13 cellular contexts compared by ENCODE assay signal in the genomic region with DNA sequence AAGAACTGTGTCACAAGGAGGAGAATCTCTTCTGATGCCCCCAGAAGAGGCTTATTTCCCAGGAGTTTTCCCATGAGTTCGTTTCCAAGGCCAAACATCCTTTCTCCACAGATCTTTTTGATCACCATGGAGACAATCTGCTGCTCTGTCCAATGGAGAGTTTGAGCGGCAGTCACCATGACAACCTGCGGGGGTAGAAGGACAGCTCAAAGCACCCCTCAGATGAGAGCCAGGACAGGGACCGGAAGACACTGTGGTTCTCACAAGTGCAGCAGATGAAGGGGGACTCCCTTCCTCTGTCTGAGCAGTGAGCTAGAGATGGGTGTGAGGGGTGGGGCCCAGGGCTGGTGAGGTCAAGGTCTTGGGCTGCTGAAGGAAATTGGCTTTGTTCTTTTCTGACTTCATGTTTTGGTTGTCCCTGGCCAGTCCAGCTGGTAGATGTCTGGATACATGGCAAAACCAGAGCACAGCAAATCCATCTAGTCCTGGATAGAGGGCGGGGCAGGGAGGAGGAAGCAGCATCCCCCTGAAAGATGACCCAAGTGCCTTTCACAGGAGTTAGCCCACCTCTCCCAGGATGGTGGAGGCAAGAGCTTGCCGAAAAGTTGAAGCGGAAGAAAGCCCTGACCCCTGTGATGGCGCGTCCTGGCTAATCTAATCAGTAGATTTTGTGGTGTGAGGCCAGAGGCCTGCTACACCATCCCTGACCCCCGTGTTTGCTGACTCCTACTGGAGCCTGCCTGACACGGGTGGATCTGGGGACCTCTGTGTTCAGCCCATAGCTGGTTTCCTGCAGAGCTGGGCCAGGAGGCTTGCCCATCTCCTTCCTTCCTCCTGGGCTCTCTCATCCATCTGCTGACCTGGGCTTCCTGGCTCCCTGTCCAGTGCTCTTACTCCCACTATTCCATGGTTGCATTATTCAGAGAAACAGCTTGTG. TPM values are rescaled to one million over a fixed set of nuclear protein-coding genes. Genes with fewer than 3 reads are reported as not detected.
A peak's percentile ranks its signal among the peaks of the same experiment; 100 is the strongest.
DNase-seq lines count a peak whose midpoint lies in the region; ATAC-seq and TF ChIP-seq lines count a peak whose summit lies in the region.
"Had no signal": no experiment of that assay in that cellular context is flagged by ENCODE, and none has a peak within 500 bp of the region (broad histone marks: within the 10 kb centered on the region; RNA-seq: fewer than 3 reads in every experiment).

No MANE protein-coding gene starts in this region.

- H3K27me3 ChIP-seq in CD8-positive, alpha-beta T cell (ENCODE audit: insufficient read depth, low read length) = no peaks in the 10 kb centered on the region
- H3K27me3 ChIP-seq in naive thymus-derived CD4-positive, alpha-beta T cell (ENCODE audit: control insufficient read depth in 2 of 2, insufficient read depth in 2 of 2, low read length in 2 of 2) = peaks cover 0 to 3% of the 10 kb centered on the region in 2 donors
- no peaks in the 10 kb centered on the region for H3K27me3 ChIP-seq in PC-9 (ENCODE audit: insufficient read depth, low read depth)

- peaks cover 6% of the 10 kb centered on the region for H3K4me1 ChIP-seq in CD8-positive, alpha-beta T cell (ENCODE audit: insufficient read depth, low read length)
- peaks cover 0 to 12% of the 10 kb centered on the region in 2 donors for H3K4me1 ChIP-seq in naive thymus-derived CD4-positive, alpha-beta T cell (ENCODE audit: control insufficient read depth in 2 of 2, insufficient read depth in 2 of 2, low read length in 2 of 2)
- peaks cover 12% of the 10 kb centered on the region for H3K4me1 ChIP-seq in PC-9 (replicated peaks; ENCODE audit: insufficient read depth)

- H3K9me2 ChIP-seq in PC-9 (ENCODE audit: insufficient read depth) = no peaks in the 10 kb centered on the region

- no peaks in the 10 kb centered on the region for H3K79me2 ChIP-seq in PC-9 (ENCODE audit: low read depth)

- H3K4me3 Mint-ChIP-seq in CD8-positive, alpha-beta T cell = no peak overlapping the region
- H3K4me3 Mint-ChIP-seq in T-cell = no peak overlapping the region
- H3K4me3 Mint-ChIP-seq in naive thymus-derived CD4-positive, alpha-beta T cell = no peak overlapping the region
- H3K4me3 Mint-ChIP-seq: CD4-positive, alpha-beta T cell; T-helper 1 cell treated with Interleukin-12 subunit alpha and Interleukin-12 subunit beta and Interleukin-4 antibody, amounts not matched to agents 30 μg/mL and 1 μg/mL, for 36 hours had no signal

- H2AFZ ChIP-seq in PC-9 = no peak overlapping the region

- peak; percentile 54 for ATAC-seq in CD8-positive, alpha-beta T cell
- ATAC-seq in GM18907 (IDR thresholded peaks at IDR 0.05; ENCODE audit: unreplicated experiment) (peak; percentile 68), T-cell (replicated peaks in 1 of 4) (peak; percentile 43 to 57 (median 46)), GM21423 (IDR thresholded peaks at IDR 0.05; ENCODE audit: unreplicated experiment) (no peak), GM21367 (IDR thresholded peaks at IDR 0.05; ENCODE audit: unreplicated experiment) (no peak)
- ATAC-seq in naive thymus-derived CD4-positive, alpha-beta T cell = peak; percentile 87
- ATAC-seq: left cardiac atrium had no signal

- H3K36me3 ChIP-seq in CD8-positive, alpha-beta T cell (ENCODE audit: insufficient read depth, low read length) = no peaks in the 10 kb centered on the region
- no peaks in the 10 kb centered on the region for H3K36me3 ChIP-seq in naive thymus-derived CD4-positive, alpha-beta T cell (ENCODE audit: control insufficient read depth in 2 of 3, insufficient read depth in 3 of 3, low read length in 3 of 3)
- no peaks in the 10 kb centered on the region; the same call in 1 of the 2 replicates for H3K36me3 ChIP-seq in PC-9 (ENCODE audit: low read depth)

- H3F3A ChIP-seq in PC-9 (ENCODE audit: insufficient read depth, low read depth) = peaks cover under 1% of the 10 kb centered on the region; the same call in 1 of the 2 replicates

- POLR2A ChIA-PET in CD8-positive, alpha-beta T cell (lab: Charles Lee) = no interaction called here
- POLR2A ChIA-PET in T-cell (lab: Charles Lee) (interaction anchor here in 1 of 2 donors (0.6 kb wide), 1 partner anchor 287 kb away, joined by 3 read pairs; no protein-coding TSS in a partner anchor), PC-9 (lab: Charles Lee; ENCODE audit: unreplicated experiment) (no interaction called here)
- POLR2A ChIA-PET in naive thymus-derived CD4-positive, alpha-beta T cell (lab: Charles Lee) = no interaction called here

- H3K9me3 ChIP-seq in CD8-positive, alpha-beta T cell (ENCODE audit: low read length) = no peaks in the 10 kb centered on the region
- H3K9me3 ChIP-seq in naive thymus-derived CD4-positive, alpha-beta T cell (ENCODE audit: control insufficient read depth in 2 of 3, low read length in 3 of 3) = no peaks in the 10 kb centered on the region
- no peaks in the 10 kb centered on the region for H3K9me3 ChIP-seq in PC-9 (ENCODE audit: insufficient read depth, low read depth)

- CTCF ChIA-PET in CD8-positive, alpha-beta T cell (lab: Charles Lee) = interaction anchor here (1.3 kb wide), 1 partner anchor 28 kb away, joined by 7 read pairs; no protein-coding TSS in a partner anchor
- CTCF ChIA-PET in T-cell (lab: Charles Lee) = interaction anchor here in 1 of 2 donors (0.8 kb wide), 1 partner anchor 28 kb away, joined by 4 read pairs; no protein-coding TSS in a partner anchor
- CTCF ChIA-PET in naive thymus-derived CD4-positive, alpha-beta T cell (lab: Charles Lee) = no interaction called here
- CTCF ChIA-PET in PC-9 (lab: Charles Lee) = interaction anchor here (0.5 kb wide), 1 partner anchor 499 kb away, joined by 5 read pairs; no protein-coding TSS in a partner anchor

- intact Hi-C loops in CD8-positive, alpha-beta T cell (cut with DNase I, micrococcal nuclease) = no loop called here
- intact Hi-C loops in naive thymus-derived CD4-positive, alpha-beta T cell (cut with micrococcal nuclease) = loop anchor here in 1 of 2 donors (10.0 kb wide), 1 partner anchor 254 kb away; no protein-coding TSS in a partner anchor
- intact Hi-C loops in PC-9 (cut with micrococcal nuclease; ENCODE audit: unreplicated experiment) = no loop called here

- BruUV-seq in PC-9 (replicated peaks; lab: Mats Ljungman, UMichigan) = no TSS peak

- H3K36me3 Mint-ChIP-seq in CD8-positive, alpha-beta T cell = no peaks in the 10 kb centered on the region
- no peaks in the 10 kb centered on the region for H3K36me3 Mint-ChIP-seq in T-cell
- no peaks in the 10 kb centered on the region for H3K36me3 Mint-ChIP-seq in naive thymus-derived CD4-positive, alpha-beta T cell

- no peak overlapping the region for H3K27ac Mint-ChIP-seq in CD8-positive, alpha-beta T cell
- peak overlapping the region in 1 of 2 donors; percentile 41 for H3K27ac Mint-ChIP-seq in T-cell
- no peak overlapping the region for H3K27ac Mint-ChIP-seq in naive thymus-derived CD4-positive, alpha-beta T cell
- H3K27ac Mint-ChIP-seq: CD4-positive, alpha-beta T cell; T-helper 1 cell treated with Interleukin-12 subunit alpha and Interleukin-12 subunit beta and Interleukin-4 antibody, amounts not matched to agents 30 μg/mL and 1 μg/mL, for 36 hours had no signal

- no peaks in the 10 kb centered on the region for H3K27me3 Mint-ChIP-seq in CD8-positive, alpha-beta T cell (ENCODE audit: low read depth)
- peaks cover 7 to 11% of the 10 kb centered on the region in 2 donors for H3K27me3 Mint-ChIP-seq in T-cell
- H3K27me3 Mint-ChIP-seq in naive thymus-derived CD4-positive, alpha-beta T cell = peaks cover 0 to 11% (median 4%) of the 10 kb centered on the region in 5 donors

- DNase-seq in CD8-positive, alpha-beta T cell = peak in 4 of 7 experiments; percentile 9 to 39 (median 26)
- DNase-seq in T-cell (peak in 23 of 34 experiments; percentile 3 to 58 (median 26)), PC-9 (no peak), A172 (ENCODE audit: low spot score) (no peak)
- no peak for DNase-seq in naive thymus-derived CD4-positive, alpha-beta T cell
- DNase-seq: CD4-positive, alpha-beta T cell; foreskin melanocyte; left cardiac atrium had no signal

- no peaks in the 10 kb centered on the region for H4K20me1 ChIP-seq in PC-9 (ENCODE audit: insufficient read depth)

- H3K27ac ChIP-seq in CD8-positive, alpha-beta T cell (ENCODE audit: low read depth, low read length) = no peak overlapping the region
- no peak overlapping the region for H3K27ac ChIP-seq in naive thymus-derived CD4-positive, alpha-beta T cell (ENCODE audit: low read depth, low read length)
- H3K27ac ChIP-seq in PC-9 = no peak overlapping the region

- H3K4me1 Mint-ChIP-seq in CD8-positive, alpha-beta T cell (ENCODE audit: low read depth) = peaks cover 7% of the 10 kb centered on the region
- H3K4me1 Mint-ChIP-seq in T-cell = peaks cover 0 to 24% (median 2%) of the 10 kb centered on the region in 3 donors
- H3K4me1 Mint-ChIP-seq in naive thymus-derived CD4-positive, alpha-beta T cell = peaks cover 0 to 4% (median 0%) of the 10 kb centered on the region in 7 donors

- no peak overlapping the region for H3K4me3 ChIP-seq in CD8-positive, alpha-beta T cell (ENCODE audit: low read depth, low read length)
- no peak overlapping the region for H3K4me3 ChIP-seq in naive thymus-derived CD4-positive, alpha-beta T cell (ENCODE audit: low read length)
- no peak overlapping the region for H3K4me3 ChIP-seq in PC-9

- TF ChIP-seq CTCF in CD8-positive, alpha-beta T cell (IDR thresholded peaks at IDR 0.05) = no peak
- no peak for TF ChIP-seq CTCF in PC-9 (conservative IDR thresholded peaks at IDR 0.05)

- no peaks in the 10 kb centered on the region for H3K9me3 Mint-ChIP-seq in CD8-positive, alpha-beta T cell
- no peaks in the 10 kb centered on the region for H3K9me3 Mint-ChIP-seq in T-cell
- no peaks in the 10 kb centered on the region for H3K9me3 Mint-ChIP-seq in naive thymus-derived CD4-positive, alpha-beta T cell
- H3K9me3 Mint-ChIP-seq: CD4-positive, alpha-beta T cell; T-helper 1 cell treated with Interleukin-12 subunit alpha and Interleukin-12 subunit beta and Interleukin-4 antibody, amounts not matched to agents 30 μg/mL and 1 μg/mL, for 36 hours had no signal

- no peak overlapping the region for H3K4me2 ChIP-seq in PC-9

RNA-seq across cellular contexts. Expression of a gene that starts 24.4 kb away (rescaled TPM):
- total RNA-seq in CD8-positive, alpha-beta T cell = not detected
- total RNA-seq in T-cell = under 1 TPM in 4 of 5 donors, not detected in 1; 0.19 to 0.82 (median 0.52) TPM
- 1 to 10 TPM in 1 of 5 experiments, not detected in 4; 5.5 TPM for total RNA-seq in naive thymus-derived CD4-positive, alpha-beta T cell
- polyA plus RNA-seq in naive thymus-derived CD4-positive, alpha-beta T cell = under 1 TPM in 1 of 2 donors, not detected in 1; 0.63 TPM
- total RNA-seq in PC-9 (2021) = 0.55 and 1.3 TPM in 2 replicates
- total RNA-seq in A172 (2014; rRNA removed; shearing (Covaris generic)) = 2.4 and 3.4 TPM in 2 replicates
- total RNA-seq: left cardiac atrium, posterior vena cava had no signal

Comparison
In these comparisons a context has a peak if more than half of its experiments do, and no peak if none do; other contexts are left out.
1. ATAC-seq: peak in CD8-positive, alpha-beta T cell (single experiment), GM18907 (single experiment), T-cell (4 of 4) and naive thymus-derived CD4-positive, alpha-beta T cell (single experiment); none in GM21423 (single experiment) and GM21367 (single experiment).
2. DNase-seq: peak in CD8-positive, alpha-beta T cell (4 of 7) and T-cell (23 of 34); none in naive thymus-derived CD4-positive, alpha-beta T cell (0 of 9), PC-9 (0 of 2) and A172 (single experiment).